8 cellular contexts compared by ENCODE assay signal in the genomic region with DNA sequence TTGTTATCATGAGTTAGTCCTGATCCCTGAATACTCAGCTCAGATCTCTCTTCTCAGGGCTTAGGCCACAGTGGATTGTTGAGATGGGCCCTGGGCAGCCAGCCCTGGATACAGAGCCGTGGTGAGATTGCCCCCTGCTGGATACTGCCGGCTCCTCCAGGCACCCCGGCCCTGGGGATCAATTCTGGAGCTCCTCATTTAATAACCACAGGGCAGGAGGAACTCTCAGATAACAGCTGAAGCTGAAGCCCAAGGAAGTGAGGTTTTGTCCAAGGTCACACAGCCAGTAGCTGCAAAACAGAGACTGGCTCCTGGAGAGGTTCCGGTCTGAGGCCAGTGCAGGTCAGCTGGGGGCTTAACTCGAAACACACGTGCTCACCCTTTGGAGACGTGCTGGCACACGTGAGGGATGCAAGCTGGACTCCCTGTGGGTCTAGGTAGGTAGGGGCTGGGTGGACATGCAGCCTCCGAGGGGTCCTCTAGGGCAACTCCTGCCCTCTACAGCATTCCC. TPM values are rescaled to one million over a fixed set of nuclear protein-coding genes. Genes with fewer than 3 reads are reported as not detected.
DNase-seq lines count a peak whose midpoint lies in the region; ATAC-seq and TF ChIP-seq lines count a peak whose summit lies in the region.

No MANE protein-coding gene starts in this region.

- H3K9me2 ChIP-seq in PC-3 (replicated peaks; ENCODE audit: low read length) = no peaks in the 10 kb centered on the region

- no peaks in the 10 kb centered on the region for H3K36me3 ChIP-seq in A673 (ENCODE audit: insufficient read depth, low read length, poor library complexity, severe bottlenecking)
- no peaks in the 10 kb centered on the region for H3K36me3 ChIP-seq in PC-3 (ENCODE audit: low read depth, low read length)

- no peaks in the 10 kb centered on the region for H3K79me2 ChIP-seq in PC-3 (ENCODE audit: low read length)

- intact Hi-C loops in A673 (cut with micrococcal nuclease; ENCODE audit: unreplicated experiment) (loop anchor here (1.0 kb wide), 1 partner anchor 144 kb away; no protein-coding TSS in a partner anchor), PC-3 (cut with micrococcal nuclease) (loop anchor here (1.0 kb wide), 1 partner anchor 144 kb away; no protein-coding TSS in a partner anchor), posterior cingulate gyrus (cut with DNase I) (loop anchor here (2.0 kb wide), 1 partner anchor 143 kb away; no protein-coding TSS in a partner anchor)

- POLR2A ChIA-PET in A673 (lab: Charles Lee; ENCODE audit: low non-redundant PET) (no interaction called here), PC-3 (lab: Charles Lee; ENCODE audit: unreplicated experiment) (no interaction called here)

- BruUV-seq in A673 (replicated peaks; lab: Mats Ljungman, UMichigan) (no TSS peak), PC-3 (replicated peaks; lab: Mats Ljungman, UMichigan) (no TSS peak)

- H3K27ac ChIP-seq in A673 (ENCODE audit: low read depth, low read length, poor library complexity, severe bottlenecking) (no peak overlapping the region), PC-3 (ENCODE audit: low read length) (no peak overlapping the region)

- H4K20me1 ChIP-seq in PC-3 (ENCODE audit: low read length) = no peaks in the 10 kb centered on the region

- no peaks in the 10 kb centered on the region for H3F3A ChIP-seq in PC-3 (ENCODE audit: low read length, unreplicated experiment)

- DNase-seq in A673 (ENCODE audit: low spot score) = peak; percentile 60
- peak; percentile 38 for DNase-seq in HK-2 (ENCODE audit: unreplicated experiment)
- peak; percentile 65 for DNase-seq in PC-3
- DNase-seq in activated naive CD4-positive, alpha-beta T cell treated with Interleukin-2 at 50 U/mL for 16 hours = peak; percentile 49
- peak; percentile 28 for DNase-seq in glomerular visceral epithelial cell (ENCODE audit: extremely low spot score)
- peak; percentile 54 to 96 (median 78) for DNase-seq in posterior cingulate gyrus

- H3K4me2 ChIP-seq in PC-3 (ENCODE audit: low read length) = no peak overlapping the region

- no peak overlapping the region for H3K4me3 ChIP-seq in A673 (ENCODE audit: low read depth, low read length, poor library complexity, severe bottlenecking)
- no peak overlapping the region for H3K4me3 ChIP-seq in PC-3 (ENCODE audit: low read length)

- CTCF ChIA-PET in A673 (lab: Charles Lee) (interaction anchor here (0.7 to 1.8 kb wide), 4 partner anchors 142 to 298 kb away, joined by 3 to 18 read pairs (median 5); no protein-coding TSS in a partner anchor), PC-3 (lab: Charles Lee) (interaction anchor here (0.6 to 1.7 kb wide), 7 partner anchors 17 to 176 kb away, joined by 3 to 13 read pairs (median 4); partner anchors contain the start of gene KCNJ11)

- H3K27me3 ChIP-seq in A673 (replicated peaks; ENCODE audit: insufficient read depth, low read depth, low read length, poor library complexity) (no peaks in the 10 kb centered on the region), PC-3 (ENCODE audit: low read length) (peaks cover 34% of the 10 kb centered on the region)

- TF ChIP-seq CTCF in A673 (conservative IDR thresholded peaks at IDR 0.05; ENCODE audit: low read depth, low read length) = peak; percentile 73
- peak; percentile 85 for TF ChIP-seq CTCF in PC-3 (conservative IDR thresholded peaks at IDR 0.05; ENCODE audit: low read depth, low read length)

- H3K9me3 ChIP-seq in A673 (ENCODE audit: low read depth, low read length, poor library complexity, severe bottlenecking) (no peaks in the 10 kb centered on the region), PC-3 (ENCODE audit: low read length) (no peaks in the 10 kb centered on the region)

- H2AFZ ChIP-seq in PC-3 (ENCODE audit: low read length) = no peak overlapping the region

- no peak overlapping the region for H3K9ac ChIP-seq in PC-3 (ENCODE audit: low read length)

- H3K4me1 ChIP-seq in A673 (ENCODE audit: insufficient read depth, low read length, poor library complexity, severe bottlenecking) (no peaks in the 10 kb centered on the region), PC-3 (ENCODE audit: insufficient read depth, low read length) (no peaks in the 10 kb centered on the region)

- ATAC-seq in GM18867 (IDR thresholded peaks at IDR 0.05; ENCODE audit: unreplicated experiment) = peak; percentile 83
- peak; percentile 96 for ATAC-seq in PC-3
- no peak for ATAC-seq in HG02970 (IDR thresholded peaks at IDR 0.05; ENCODE audit: low FRiP score, unreplicated experiment)

RNA-seq across cellular contexts. Expression of gene USH1C, which starts 16.0 kb away (rescaled TPM):
- total RNA-seq in A673 (2021) = not detected in 2 replicates
- total RNA-seq in PC-3 (2014; rRNA removed) = not detected in 2 replicates

RNA-seq across cellular contexts. Expression of gene OTOG, which starts 18.8 kb away (rescaled TPM):
- total RNA-seq in A673 (2021) (not detected in 2 replicates), PC-3 (2014; rRNA removed) (not detected in 2 replicates)

RNA-seq across cellular contexts. Expression of gene ABCC8, which starts 51.6 kb away (rescaled TPM):
- total RNA-seq in A673 (2021) (not detected in 2 replicates), PC-3 (2014; rRNA removed) (not detected in 2 replicates)
